In genomic region chr14:75542585-75543091, GRCh38 we compare ENCODE assay signal across 8 cellular contexts. TPM values are rescaled to one million over a fixed set of nuclear protein-coding genes. Genes with fewer than 3 reads are reported as not detected.
DNase-seq lines count a peak whose midpoint lies in the region; ATAC-seq and TF ChIP-seq lines count a peak whose summit lies in the region.
"Had no signal": no experiment of that assay in that cellular context is flagged by ENCODE, and none has a peak within 500 bp of the region (broad histone marks: within the 10 kb centered on the region; RNA-seq: fewer than 3 reads in every experiment).

No MANE protein-coding gene starts in this region.

- intact Hi-C loops in esophagus muscularis mucosa (cut with DNase I) (no loop called here), prostate gland (cut with DNase I) (no loop called here), vagina (cut with DNase I) (no loop called here)

- ATAC-seq in GM19324 (IDR thresholded peaks at IDR 0.05; ENCODE audit: low FRiP score, unreplicated experiment) (peak; percentile 43), HG03521 (IDR thresholded peaks at IDR 0.05; ENCODE audit: unreplicated experiment) (peak; percentile 37)

- TF ChIP-seq CTCF in esophagus muscularis mucosa (IDR thresholded peaks at IDR 0.05) (no peak), prostate gland (IDR thresholded peaks at IDR 0.05) (no peak), vagina (IDR thresholded peaks at IDR 0.05) (no peak)

- H3K27me3 ChIP-seq in esophagus muscularis mucosa, result no peaks in the 10 kb centered on the region
- H3K27me3 ChIP-seq in prostate gland (replicated peaks; ENCODE audit: insufficient read depth), result no peaks in the 10 kb centered on the region
- no peaks in the 10 kb centered on the region for H3K27me3 ChIP-seq in vagina
- H3K27me3 ChIP-seq: dorsolateral prefrontal cortex had no signal

- TF ChIP-seq EP300 in esophagus muscularis mucosa (IDR thresholded peaks at IDR 0.05), result no peak

- H3K36me3 ChIP-seq in esophagus muscularis mucosa, result no peaks in the 10 kb centered on the region
- no peaks in the 10 kb centered on the region for H3K36me3 ChIP-seq in prostate gland
- H3K36me3 ChIP-seq in vagina, result no peaks in the 10 kb centered on the region

- H3K4me3 ChIP-seq in esophagus muscularis mucosa (no peak overlapping the region), prostate gland (no peak overlapping the region), vagina (no peak overlapping the region)
- H3K4me3 ChIP-seq: dorsolateral prefrontal cortex had no signal

- H3K4me1 ChIP-seq in esophagus muscularis mucosa (peaks cover 0 to 6% (median 0%) of the 10 kb centered on the region in 4 donors), prostate gland (replicated peaks) (no peaks in the 10 kb centered on the region), vagina (peaks cover 21% of the 10 kb centered on the region)

- DNase-seq in activated CD4-positive, alpha-beta T cell treated with anti-CD3 and anti-CD28 coated beads, Interleukin-2, amount 50 U/mL, for 4 hours, result peak; percentile 87 to 90
- DNase-seq in esophagus muscularis mucosa (ENCODE audit: extremely low spot score) (no peak), prostate gland (ENCODE audit: low spot score) (peak; percentile 53), vagina (ENCODE audit: extremely low spot score in 2 of 2) (no peak), NCI-H1417 (lab: John Stamatoyannopoulos, UW) (no peak)

- H3K27ac ChIP-seq in esophagus muscularis mucosa (replicated peaks in 1 of 4) (peak overlapping the region in 3 of 4 donors; percentile 38 to 66 (median 55)), prostate gland (peak overlapping the region; percentile 51 to 57), vagina (peak overlapping the region; percentile 53)

- TF ChIP-seq POLR2A in esophagus muscularis mucosa (IDR thresholded peaks at IDR 0.05; ENCODE audit: low read depth) (no peak), prostate gland (IDR thresholded peaks at IDR 0.05) (no peak), vagina (IDR thresholded peaks at IDR 0.05) (no peak)

- 55% methylated on average over 10 of the region's 10 CpGs for WGBS in esophagus muscularis mucosa
- WGBS in prostate gland, result 35% methylated on average over 10 of the region's 10 CpGs

- H3K9me3 ChIP-seq in esophagus muscularis mucosa (no peaks in the 10 kb centered on the region), prostate gland (no peaks in the 10 kb centered on the region), vagina (no peaks in the 10 kb centered on the region)

RNA-seq across cellular contexts. Expression of gene BATF, which starts 20.4 kb away (rescaled TPM):
- 10 to 100 TPM in 1 of 4 donors, 1 to 10 TPM in 3; 1.7 to 37.3 (median 4.4) TPM for total RNA-seq in esophagus muscularis mucosa
- total RNA-seq in prostate gland, result 10 to 100 TPM in 1 of 2 donors, 1 to 10 TPM in 1; 3.1 to 11.8 TPM
- 12.0 TPM for total RNA-seq in vagina

RNA-seq across cellular contexts. Expression of gene FLVCR2, which starts 35.8 kb away (rescaled TPM):
- total RNA-seq in esophagus muscularis mucosa (1 to 10 TPM; 2.5 to 7.5 (median 4.6) TPM), prostate gland (10 to 100 TPM in 1 of 2 donors, 1 to 10 TPM in 1; 3.1 to 22.2 TPM), vagina (3.7 TPM)

Comparison
In these comparisons a context has a peak if more than half of its experiments do, and no peak if none do; other contexts are left out.
1. DNase-seq: peak in activated CD4-positive, alpha-beta T cell treated with anti-CD3 and anti-CD28 coated beads, Interleukin-2, amount 50 U/mL, for 4 hours (2 of 2) and prostate gland (single experiment); none in esophagus muscularis mucosa (single experiment), vagina (0 of 2) and NCI-H1417 (0 of 3).
2. Peak in every context shown above with its lines, with median percentiles within 50 percentile points of each other: H3K27ac ChIP-seq.